8 cellular contexts compared by ENCODE assay signal in genomic region chr11:67120456-67120855, GRCh38. TPM values are rescaled to one million over a fixed set of nuclear protein-coding genes. Genes with fewer than 3 reads are reported as not detected.
DNase-seq lines count a peak whose midpoint lies in the region; ATAC-seq and TF ChIP-seq lines count a peak whose summit lies in the region.

No MANE protein-coding gene starts in this region.

- peak overlapping the region; percentile 97 for H3K9ac ChIP-seq in trophoblast cell (ENCODE audit: low read length)

- H4K8ac ChIP-seq in trophoblast cell (ENCODE audit: low read depth, low read length) = no peak overlapping the region

- no peak overlapping the region for H2AFZ ChIP-seq in trophoblast cell (ENCODE audit: insufficient read depth, low read length, poor library complexity)

- no peak overlapping the region for H3K18ac ChIP-seq in trophoblast cell (ENCODE audit: low read length)

- H3K4me1 ChIP-seq in Peyer's patch (peaks cover 0 to 20% (median 4%) of the 10 kb centered on the region in 4 donors), esophagus (ENCODE audit: control insufficient read depth in 2 of 2, insufficient read depth in 2 of 2, low read length in 1 of 2) (peaks cover 0 to 2% of the 10 kb centered on the region in 2 donors), trophoblast cell (ENCODE audit: control insufficient read depth in 1 of 2, insufficient read depth in 2 of 2, low read length in 2 of 2) (peaks cover 4 to 10% of the 10 kb centered on the region in 2 experiments)

- H4K91ac ChIP-seq in trophoblast cell (ENCODE audit: low read depth, low read length) = no peak overlapping the region

- ATAC-seq in GM19395 (IDR thresholded peaks at IDR 0.05; ENCODE audit: unreplicated experiment) = no peak

- H4K12ac ChIP-seq in trophoblast cell (ENCODE audit: low read depth, low read length) = no peak overlapping the region

- H3K23ac ChIP-seq in trophoblast cell (ENCODE audit: low read length) = no peak overlapping the region

- H3K4me2 ChIP-seq in trophoblast cell (ENCODE audit: low read length) = peak overlapping the region; percentile 78

- no peak overlapping the region for H2BK5ac ChIP-seq in trophoblast cell (ENCODE audit: low read depth, low read length, poor library complexity)

- no peak for TF ChIP-seq CTCF in Peyer's patch (IDR thresholded peaks at IDR 0.05)

- peaks cover 36% of the 10 kb centered on the region for H3K79me2 ChIP-seq in trophoblast cell (ENCODE audit: control insufficient read depth, insufficient read depth, low read length, poor library complexity)

- H3K79me1 ChIP-seq in trophoblast cell (ENCODE audit: low read length) = peaks cover 18% of the 10 kb centered on the region

- H3K27me3 ChIP-seq in Peyer's patch = no peaks in the 10 kb centered on the region
- no peaks in the 10 kb centered on the region for H3K27me3 ChIP-seq in esophagus (ENCODE audit: control insufficient read depth in 1 of 2, insufficient read depth in 2 of 2, low read length in 2 of 2)
- no peaks in the 10 kb centered on the region for H3K27me3 ChIP-seq in trophoblast cell (ENCODE audit: insufficient read depth, low read length)

- DNase-seq in ELF-1 (ENCODE audit: low read depth, low spot score) (peak; percentile 9), Peyer's patch (peak in 1 of 3 donors; percentile 17), trophoblast cell (no peak), T1000 (lab: John Stamatoyannopoulos, UW) (no peak), cerebellum (ENCODE audit: low spot score) (no peak)
- DNase-seq in activated CD4-positive, alpha-beta T cell treated with anti-CD3 and anti-CD28 coated beads for 48 hours = no peak

- no peak overlapping the region for H2AK5ac ChIP-seq in trophoblast cell (ENCODE audit: low read length)

- no peak for TF ChIP-seq POLR2A in Peyer's patch (IDR thresholded peaks at IDR 0.05)

- WGBS in esophagus, 2 donors = 0 to 1% methylated on average over 12 of the region's 12 CpGs
- no CpG with 5 or more reads among the region's 12 CpGs for WGBS in trophoblast cell (ENCODE audit: extremely low coverage, insufficient coverage, insufficient read length)

- peaks cover 0 to 19% (median 0%) of the 10 kb centered on the region in 3 donors for H3K36me3 ChIP-seq in Peyer's patch
- H3K36me3 ChIP-seq in esophagus (ENCODE audit: control insufficient read depth in 2 of 2, insufficient read depth in 2 of 2, low read length in 1 of 2) = peaks cover 0 to 2% of the 10 kb centered on the region in 2 donors
- peaks cover 0 to 15% of the 10 kb centered on the region in 2 experiments for H3K36me3 ChIP-seq in trophoblast cell (ENCODE audit: control insufficient read depth in 1 of 2, insufficient read depth in 2 of 2, low read length in 2 of 2)

- H3K9me3 ChIP-seq in Peyer's patch (no peaks in the 10 kb centered on the region), esophagus (ENCODE audit: control insufficient read depth in 2 of 2, insufficient read depth in 1 of 2, low read depth in 1 of 2, low read length in 1 of 2) (no peaks in the 10 kb centered on the region), trophoblast cell (ENCODE audit: insufficient read depth, low read depth, low read length) (no peaks in the 10 kb centered on the region)

- H2BK120ac ChIP-seq in trophoblast cell (ENCODE audit: insufficient read depth, low read length, poor library complexity) = no peak overlapping the region

- no peak overlapping the region for H2BK12ac ChIP-seq in trophoblast cell (ENCODE audit: low read length)

- H3K4me3 ChIP-seq in Peyer's patch (peak overlapping the region; percentile 93 to 99 (median 97)), esophagus (ENCODE audit: low read depth in 1 of 2, low read length in 2 of 2) (peak overlapping the region; percentile 87 to 96), trophoblast cell (ENCODE audit: low read depth, low read length) (peak overlapping the region; percentile 39)

- no peak overlapping the region for H3K14ac ChIP-seq in trophoblast cell (ENCODE audit: low read length)

- H3K4ac ChIP-seq in trophoblast cell (ENCODE audit: low read depth, low read length) = peak overlapping the region; percentile 98

- H3K27ac ChIP-seq in Peyer's patch (peak overlapping the region; percentile 91 to 100 (median 98)), esophagus (ENCODE audit: low read depth in 2 of 2, low read length in 1 of 2) (peak overlapping the region; percentile 63 to 94), trophoblast cell (ENCODE audit: low read depth, low read length) (no peak overlapping the region)

RNA-seq across cellular contexts. Expression of gene KDM2A, which starts 1.4 kb away (rescaled TPM):
- 100 to 1,000 TPM in 2 of 4 donors, 10 to 100 TPM in 2; 76.7 to 225 (median 105) TPM for total RNA-seq in Peyer's patch
- polyA plus RNA-seq in esophagus = 10 to 100 TPM; 36.8 to 54.9 TPM
- polyA plus RNA-seq in trophoblast cell (2013) = 58.5 and 62.5 TPM in 2 replicates
- total RNA-seq in cerebellum = 63.9 TPM

Comparison
In these comparisons a context has a peak if more than half of its experiments do, and no peak if none do; other contexts are left out.
1. H3K4me3 ChIP-seq: peak in every context shown above with its lines; median percentile 97 in Peyer's patch; 92 in esophagus; 39 in trophoblast cell.